In the genomic region with DNA sequence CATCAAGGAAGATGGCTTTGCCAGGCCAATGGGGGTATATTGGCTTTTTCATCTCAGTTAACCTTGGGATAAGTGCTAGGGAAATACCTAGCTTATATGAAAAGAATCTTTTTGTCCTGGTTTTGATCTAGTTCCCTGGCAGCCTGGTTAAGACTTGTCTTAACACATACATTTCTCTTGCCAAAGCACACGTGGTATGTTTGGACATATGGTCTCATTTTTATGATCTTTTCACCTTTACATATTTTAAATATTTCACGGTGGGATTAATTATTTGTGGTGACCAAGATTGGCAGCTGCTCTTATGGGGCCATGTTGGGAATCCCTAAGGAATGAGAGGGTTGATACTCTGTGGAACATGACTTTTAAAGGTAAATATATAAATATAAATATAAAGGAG, we compare ENCODE assay signal across 21 cellular contexts.
A peak's percentile ranks its signal among the peaks of the same experiment; 100 is the strongest.
DNase-seq lines count a peak whose midpoint lies in the region; ATAC-seq and TF ChIP-seq lines count a peak whose summit lies in the region.
"Had no signal": no experiment of that assay in that cellular context is flagged by ENCODE, and none has a peak within 500 bp of the region (broad histone marks: within the 10 kb centered on the region; RNA-seq: fewer than 3 reads in every experiment).

No MANE protein-coding gene starts in this region.

- H3K4me2 ChIP-seq in mammary epithelial cell (ENCODE audit: insufficient read depth, low read depth, low read length) = peak overlapping the region; percentile 9
- no peak overlapping the region for H3K4me2 ChIP-seq in Karpas-422 (ENCODE audit: low read depth, low read length, poor library complexity, severe bottlenecking)
- H3K4me2 ChIP-seq: BLaER1, GM23338 had no signal

- no peak overlapping the region for H3K27ac Mint-ChIP-seq in stimulated activated memory B cell treated with anti-CD40 and anti-IgM and Interleukin-4, amounts not matched to agents 10 μg/mL and 1 μg/mL and 100 μg/mL, for 72 hours
- H3K27ac Mint-ChIP-seq: CD4-positive, alpha-beta T cell; GM23338 had no signal

- no peak overlapping the region for H3K4me3 ChIP-seq in mammary epithelial cell (replicated peaks in 1 of 3; ENCODE audit: insufficient read depth in 1 of 3, low read depth in 2 of 3, low read length in 3 of 3)
- no peak overlapping the region for H3K4me3 ChIP-seq in Karpas-422 (ENCODE audit: low read length)
- H3K4me3 ChIP-seq: BLaER1, GM23338, HAP-1, SK-N-MC had no signal

- peak overlapping the region; percentile 51 for H2AFZ ChIP-seq in mammary epithelial cell (ENCODE audit: low read depth, low read length)
- H2AFZ ChIP-seq in Karpas-422 (ENCODE audit: low read length) = no peak overlapping the region
- H2AFZ ChIP-seq: GM23338 had no signal

- no peaks in the 10 kb centered on the region for H3K36me3 ChIP-seq in mammary epithelial cell (ENCODE audit: insufficient read depth, low read length)
- no peaks in the 10 kb centered on the region for H3K36me3 ChIP-seq in Karpas-422 (ENCODE audit: insufficient read depth, low read length)
- H3K36me3 ChIP-seq: BLaER1, HAP-1 had no signal

- no peaks in the 10 kb centered on the region for H3K9me3 ChIP-seq in mammary epithelial cell (replicated peaks; ENCODE audit: insufficient read depth, low read length)
- H3K9me3 ChIP-seq in Karpas-422 (ENCODE audit: low read length) = no peaks in the 10 kb centered on the region
- H3K9me3 ChIP-seq: BLaER1, HAP-1 had no signal

- intact Hi-C loops in mammary epithelial cell (cut with micrococcal nuclease) = no loop called here

- no TSS peak for BruUV-seq in mammary epithelial cell (replicated peaks; lab: Mats Ljungman, UMichigan)

- dilution Hi-C loops in mammary epithelial cell (cut with HindIII; ENCODE audit: low sequenced_read_pairs) = no loop called here

- H3K4me1 Mint-ChIP-seq in stimulated activated memory B cell treated with anti-CD40 and anti-IgM and Interleukin-4, amounts not matched to agents 10 μg/mL and 1 μg/mL and 100 μg/mL, for 72 hours = no peaks in the 10 kb centered on the region
- H3K4me1 Mint-ChIP-seq: GM23338 had no signal

- H4K20me1 ChIP-seq in mammary epithelial cell (ENCODE audit: insufficient read depth, low read length) = no peaks in the 10 kb centered on the region
- H4K20me1 ChIP-seq in Karpas-422 (ENCODE audit: insufficient read depth, low read depth, low read length) = no peaks in the 10 kb centered on the region
- H4K20me1 ChIP-seq: BLaER1 had no signal

- POLR2A ChIA-PET in RWPE1 (lab: Yijun Ruan, JAX; ENCODE audit: low non-redundant PET) = no interaction called here

- no peak for TF ChIP-seq CTCF in RWPE1 (conservative IDR thresholded peaks at IDR 0.05; ENCODE audit: low read depth)
- no peak for TF ChIP-seq CTCF in mammary epithelial cell (conservative IDR thresholded peaks at IDR 0.05 in 1 of 2, IDR thresholded peaks at IDR 0.05 in 1 of 2; ENCODE audit: extremely low read depth in 1 of 2, insufficient read depth in 1 of 2, low read depth in 1 of 2, low read length in 2 of 2)
- no peak for TF ChIP-seq CTCF in foreskin keratinocyte (conservative IDR thresholded peaks at IDR 0.05)

- H3K4me3 Mint-ChIP-seq in stimulated activated memory B cell treated with anti-CD40 and anti-IgM and Interleukin-4, amounts not matched to agents 10 μg/mL and 1 μg/mL and 100 μg/mL, for 72 hours = no peak overlapping the region
- H3K4me3 Mint-ChIP-seq: CD4-positive, alpha-beta T cell; GM23338 had no signal

- peaks cover 5% of the 10 kb centered on the region for H3K9me3 Mint-ChIP-seq in stimulated activated memory B cell treated with anti-CD40 and anti-IgM and Interleukin-4, amounts not matched to agents 10 μg/mL and 1 μg/mL and 100 μg/mL, for 72 hours
- H3K9me3 Mint-ChIP-seq: CD4-positive, alpha-beta T cell; GM23338 had no signal

- DNase-seq in RWPE1 (ENCODE audit: low spot score) (peak; percentile 11), mammary epithelial cell (peak; percentile 17), foreskin keratinocyte (peak; percentile 27 to 60), Karpas-422 (no peak), NCI-H1048 (lab: John Stamatoyannopoulos, UW) (no peak)
- no peak for DNase-seq in effector CD4-positive, alpha-beta T cell
- DNase-seq: CD4-positive, alpha-beta T cell; COR-L47; DMS79 treated with DMSO at 0.1 percent for 48 hours; KG1; NCI-H1694 treated with DMSO at 0.1 percent for 48 hours; NCI-H2081 treated with DMSO at 0.1 percent for 48 hours; NCI-H2171 treated with DMSO at 0.1 percent for 48 hours; NCI-H524 treated with DMSO at 0.1 percent for 48 hours; NCI-H82; SHP77 had no signal

- WGBS in mammary epithelial cell (ENCODE audit: low coverage, missing lambda C conversion rate) = 6% methylated on average over 2 of the region's 2 CpGs

- H3K27me3 ChIP-seq in mammary epithelial cell (ENCODE audit: insufficient read depth, low read length) = no peaks in the 10 kb centered on the region
- no peaks in the 10 kb centered on the region for H3K27me3 ChIP-seq in foreskin keratinocyte
- no peaks in the 10 kb centered on the region for H3K27me3 ChIP-seq in Karpas-422 (ENCODE audit: low read length)
- H3K27me3 ChIP-seq: BLaER1 had no signal

- CTCF ChIA-PET in RWPE1 (lab: Yijun Ruan, JAX) = no interaction called here
- CTCF ChIA-PET in mammary epithelial cell (lab: Charles Lee; ENCODE audit: low non-redundant PET) = no interaction called here

- H3K27ac ChIP-seq in RWPE1 (no peak overlapping the region), mammary epithelial cell (ENCODE audit: insufficient read depth, low read depth, low read length) (no peak overlapping the region), foreskin keratinocyte (no peak overlapping the region), Karpas-422 (ENCODE audit: low read length) (no peak overlapping the region)
- H3K27ac ChIP-seq: BLaER1, SK-N-MC had no signal

- peaks cover 9% of the 10 kb centered on the region for H3K4me1 ChIP-seq in mammary epithelial cell (ENCODE audit: insufficient read depth, low read length)
- H3K4me1 ChIP-seq in foreskin keratinocyte = no peaks in the 10 kb centered on the region
- H3K4me1 ChIP-seq in Karpas-422 (ENCODE audit: low read length) = no peaks in the 10 kb centered on the region
- H3K4me1 ChIP-seq: BLaER1, HAP-1 had no signal

- in situ Hi-C loops in mammary epithelial cell (cut with MboI; ENCODE audit: low sequenced_read_pairs in 2 of 2) = no loop called here

- ATAC-seq in foreskin keratinocyte = no peak
- ATAC-seq in stimulated activated memory B cell treated with anti-CD40 and anti-IgM and Interleukin-4, amounts not matched to agents 10 μg/mL and 1 μg/mL and 100 μg/mL, for 72 hours = no peak
- ATAC-seq: GM23338 had no signal

- H3K79me2 ChIP-seq in mammary epithelial cell (ENCODE audit: insufficient read depth, low read length) (no peaks in the 10 kb centered on the region), Karpas-422 (ENCODE audit: low read length) (no peaks in the 10 kb centered on the region)

- no peak overlapping the region for H3K9ac ChIP-seq in mammary epithelial cell (ENCODE audit: insufficient read depth, low read length)
- H3K9ac ChIP-seq in Karpas-422 (ENCODE audit: low read length) = no peak overlapping the region
- H3K9ac ChIP-seq: BLaER1 had no signal

- H3K36me3 Mint-ChIP-seq in stimulated activated memory B cell treated with anti-CD40 and anti-IgM and Interleukin-4, amounts not matched to agents 10 μg/mL and 1 μg/mL and 100 μg/mL, for 72 hours = no peaks in the 10 kb centered on the region

- H3K27me3 Mint-ChIP-seq in stimulated activated memory B cell treated with anti-CD40 and anti-IgM and Interleukin-4, amounts not matched to agents 10 μg/mL and 1 μg/mL and 100 μg/mL, for 72 hours = no peaks in the 10 kb centered on the region
- H3K27me3 Mint-ChIP-seq: CD4-positive, alpha-beta T cell had no signal

- no peaks in the 10 kb centered on the region for H3K9me2 ChIP-seq in Karpas-422 (replicated peaks; ENCODE audit: insufficient read depth, low read length)

Comparison
In these comparisons a context has a peak if more than half of its experiments do, and no peak if none do; other contexts are left out.
1. DNase-seq: peak in RWPE1 (single experiment), mammary epithelial cell (single experiment) and foreskin keratinocyte (2 of 2); none in Karpas-422 (single experiment), NCI-H1048 (single experiment) and effector CD4-positive, alpha-beta T cell (single experiment).